ENCODE assay signal across 8 cellular contexts in the genomic region with DNA sequence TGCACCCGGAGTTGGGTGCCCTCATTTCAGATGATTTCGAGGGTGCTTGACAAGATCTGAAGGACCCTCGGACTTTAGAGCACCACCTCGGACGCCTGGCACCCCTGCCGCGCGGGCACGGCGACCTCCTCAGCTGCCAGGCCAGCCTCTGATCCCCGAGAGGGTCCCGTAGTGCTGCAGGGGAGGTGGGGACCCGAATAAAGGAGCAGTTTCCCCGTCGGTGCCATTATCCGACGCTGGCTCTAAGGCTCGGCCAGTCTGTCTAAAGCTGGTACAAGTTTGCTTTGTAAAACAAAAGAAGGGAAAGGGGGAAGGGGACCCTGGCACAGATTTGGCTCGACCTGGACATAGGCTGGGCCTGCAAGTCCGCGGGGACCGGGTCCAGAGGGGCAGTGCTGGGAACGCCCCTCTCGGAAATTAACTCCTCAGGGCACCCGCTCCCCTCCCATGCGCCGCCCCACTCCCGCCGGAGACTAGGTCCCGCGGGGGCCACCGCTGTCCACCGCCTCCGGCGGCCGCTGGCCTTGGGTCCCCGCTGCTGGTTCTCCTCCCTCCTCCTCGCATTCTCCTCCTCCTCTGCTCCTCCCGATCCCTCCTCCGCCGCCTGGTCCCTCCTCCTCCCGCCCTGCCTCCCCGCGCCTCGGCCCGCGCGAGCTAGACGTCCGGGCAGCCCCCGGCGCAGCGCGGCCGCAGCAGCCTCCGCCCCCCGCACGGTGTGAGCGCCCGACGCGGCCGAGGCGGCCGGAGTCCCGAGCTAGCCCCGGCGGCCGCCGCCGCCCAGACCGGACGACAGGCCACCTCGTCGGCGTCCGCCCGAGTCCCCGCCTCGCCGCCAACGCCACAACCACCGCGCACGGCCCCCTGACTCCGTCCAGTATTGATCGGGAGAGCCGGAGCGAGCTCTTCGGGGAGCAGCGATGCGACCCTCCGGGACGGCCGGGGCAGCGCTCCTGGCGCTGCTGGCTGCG. TPM values are rescaled to one million over a fixed set of nuclear protein-coding genes. Genes with fewer than 3 reads are reported as not detected.
DNase-seq lines count a peak whose midpoint lies in the region; ATAC-seq and TF ChIP-seq lines count a peak whose summit lies in the region.

A gene (plus strand): TSS at position 657 of the 968 bp plus-strand sequence. CDS start 261 bp downstream, at position 918.

- H2AK5ac ChIP-seq in neuronal stem cell (ENCODE audit: low read depth, low read length): no peak within 1 kb of the TSS

- H3K14ac ChIP-seq in neuronal stem cell (ENCODE audit: low read length): peak within 1 kb of the TSS; percentile 41

- no peak for TF ChIP-seq POLR2A in HCT116 (IDR thresholded peaks at IDR 0.05; ENCODE audit: borderline replicate concordance, extremely low read depth, insufficient read depth, insufficient read length)

- no peaks in the 10 kb centered on the region for H3K4me1 Mint-ChIP-seq in activated T-helper 1 cell treated with anti-CD3 and anti-CD28 coated beads, Interleukin-12 subunit alpha, Interleukin-12 subunit beta, Interleukin-2, Interleukin-4 antibody, amounts not matched to agents 30 ng/mL and 10 ng/mL and 1 ng/mL, durations not matched to agents 14 hours and 24 hours and 36 hours (ENCODE audit: low read depth)
- H3K4me1 Mint-ChIP-seq in glutamatergic neuron (ENCODE audit: low read depth, unreplicated experiment) (peaks cover 2% of the 10 kb centered on the region), CD14-positive monocyte (no peaks in the 10 kb centered on the region)

- no peak within 1 kb of the TSS for H4K8ac ChIP-seq in neuronal stem cell (ENCODE audit: low read depth, low read length)

- H3K23ac ChIP-seq in neuronal stem cell (ENCODE audit: low read depth, low read length, poor library complexity): no peak within 1 kb of the TSS

- POLR2A ChIA-PET in HCT116 (lab: Charles Lee): interaction anchor here (0.7 kb wide), 1 partner anchor 12 kb away, joined by 3 read pairs; no protein-coding TSS in a partner anchor

- H2BK5ac ChIP-seq in neuronal stem cell (ENCODE audit: low read length): no peak within 1 kb of the TSS

- TF ChIP-seq RAD21 in HCT116 (IDR thresholded peaks at IDR 0.05; ENCODE audit: low read depth): no peak

- H3K9me3 ChIP-seq in HCT116 (ENCODE audit: control insufficient read depth in 1 of 2, insufficient read depth in 1 of 2, low read depth in 1 of 2, low read length in 2 of 2) (no peaks in the 10 kb centered on the region), neuronal stem cell (replicated peaks in 1 of 2; ENCODE audit: control insufficient read depth in 2 of 2, insufficient read depth in 1 of 2, low read depth in 1 of 2, low read length in 2 of 2) (peaks cover 0 to 2% of the 10 kb centered on the region in 2 donors)

- H3K4ac ChIP-seq in neuronal stem cell (ENCODE audit: low read length): no peak within 1 kb of the TSS

- H2AFZ ChIP-seq in HCT116 (ENCODE audit: low read depth, low read length, poor library complexity, severe bottlenecking): no peak within 1 kb of the TSS
- H2AFZ ChIP-seq in neuronal stem cell (ENCODE audit: low read length): peak within 1 kb of the TSS; percentile 97

- H2BK120ac ChIP-seq in neuronal stem cell (ENCODE audit: low read depth, low read length): no peak within 1 kb of the TSS

- H3K4me3 ChIP-seq in AG10803 (ENCODE audit: low read length): peak within 1 kb of the TSS; percentile 74
- H3K4me3 ChIP-seq in HCT116 (replicated peaks in 1 of 2; ENCODE audit: low read depth in 1 of 2, low read length in 2 of 2): peak within 1 kb of the TSS; percentile 58 to 76
- peak within 1 kb of the TSS; percentile 66 to 91 for H3K4me3 ChIP-seq in neuronal stem cell (ENCODE audit: low read length in 2 of 2)

- peaks cover 57% of the 10 kb centered on the region for H3K27me3 Mint-ChIP-seq in activated T-helper 1 cell treated with anti-CD3 and anti-CD28 coated beads, Interleukin-12 subunit alpha, Interleukin-12 subunit beta, Interleukin-2, Interleukin-4 antibody, amounts not matched to agents 30 ng/mL and 10 ng/mL and 1 ng/mL, durations not matched to agents 14 hours and 24 hours and 36 hours (ENCODE audit: insufficient read depth)
- H3K27me3 Mint-ChIP-seq in glutamatergic neuron (ENCODE audit: unreplicated experiment) (peaks cover 15% of the 10 kb centered on the region), CD14-positive monocyte (ENCODE audit: low read depth in 3 of 3) (peaks cover 39 to 60% (median 39%) of the 10 kb centered on the region in 3 donors)

- H3K36me3 Mint-ChIP-seq in activated T-helper 1 cell treated with anti-CD3 and anti-CD28 coated beads, Interleukin-12 subunit alpha, Interleukin-12 subunit beta, Interleukin-2, Interleukin-4 antibody, amounts not matched to agents 30 ng/mL and 10 ng/mL and 1 ng/mL, durations not matched to agents 14 hours and 24 hours and 36 hours (ENCODE audit: low read depth): no peaks in the 10 kb centered on the region
- H3K36me3 Mint-ChIP-seq in glutamatergic neuron (ENCODE audit: unreplicated experiment): peaks cover 6% of the 10 kb centered on the region
- no peaks in the 10 kb centered on the region for H3K36me3 Mint-ChIP-seq in CD14-positive monocyte

- peak; percentile 89 for ATAC-seq in HCT116

- H3K36me3 ChIP-seq in HCT116 (ENCODE audit: control insufficient read depth in 1 of 2, insufficient read depth in 2 of 2, low read length in 2 of 2) (no peaks in the 10 kb centered on the region; a peak in 1 of 4 replicates), neuronal stem cell (replicated peaks in 1 of 2; ENCODE audit: control insufficient read depth in 2 of 2, insufficient read depth in 2 of 2, low read length in 2 of 2) (no peaks in the 10 kb centered on the region)

- TSS peak; percentile 44 for BruUV-seq in HCT116 (replicated peaks; lab: Mats Ljungman, UMichigan)

- H3K27me3 ChIP-seq in HCT116 (ENCODE audit: insufficient read depth, low read length): no peaks in the 10 kb centered on the region
- H3K27me3 ChIP-seq in neuronal stem cell (ENCODE audit: control insufficient read depth in 3 of 3, insufficient read depth in 3 of 3, low read depth in 1 of 3, low read length in 3 of 3): peaks cover 0 to 35% (median 30%) of the 10 kb centered on the region in 3 experiments

- H3K79me1 ChIP-seq in neuronal stem cell (ENCODE audit: low read depth, low read length): no peaks in the 10 kb centered on the region

- intact Hi-C loops in HCT116 (cut with micrococcal nuclease) (loop anchor here (10.0 kb wide), 1 partner anchor 236 kb away; no protein-coding TSS in a partner anchor), CD14-positive monocyte (cut with micrococcal nuclease) (no loop called here)
- intact Hi-C loops in activated T-helper 1 cell treated with anti-CD3 and anti-CD28 coated beads, Interleukin-12 subunit alpha, Interleukin-12 subunit beta, Interleukin-2, Interleukin-4 antibody, amounts not matched to agents 30 ng/mL and 10 ng/mL and 1 ng/mL, durations not matched to agents 14 hours and 24 hours and 36 hours (cut with micrococcal nuclease): no loop called here

- no CpG with 5 or more reads among the region's 98 CpGs for WGBS in neuronal stem cell (ENCODE audit: extremely low coverage in 2 of 2, insufficient read length in 2 of 2, insufficient replicate concordance in 1 of 2), 2 donors

- peak within 1 kb of the TSS; percentile 89 for H3K4me2 ChIP-seq in HCT116 (ENCODE audit: low read length)
- H3K4me2 ChIP-seq in neuronal stem cell (ENCODE audit: insufficient read depth, low read length, poor library complexity, severe bottlenecking): peak within 1 kb of the TSS; percentile 94

- CTCF ChIA-PET in HCT116 (lab: Charles Lee): interaction anchor here (0.8 to 0.9 kb wide), 2 partner anchors 179 to 237 kb away, joined by 3 read pairs; no protein-coding TSS in a partner anchor

- H3K4me1 ChIP-seq in HCT116 (ENCODE audit: control insufficient read depth in 1 of 2, insufficient read depth in 2 of 2, low read length in 2 of 2) (peaks cover 12 to 17% of the 10 kb centered on the region in 2 experiments), neuronal stem cell (ENCODE audit: control insufficient read depth in 2 of 2, insufficient read depth in 1 of 2, low read depth in 1 of 2, low read length in 2 of 2) (no peaks in the 10 kb centered on the region)

- DNase-seq in AG10803 (ENCODE audit: low read depth) (peak; percentile 82), HCT116 (ENCODE audit: low read depth, low spot score) (peak; percentile 40), glutamatergic neuron (peak; percentile 75), neuronal stem cell (ENCODE audit: low spot score) (peak; percentile 61), CD14-positive monocyte (ENCODE audit: low spot score) (no peak), NCI-H446 treated with DMSO at 0.1 percent for 48 hours (lab: John Stamatoyannopoulos, UW) (no peak)
- no peak for DNase-seq in activated T-helper 1 cell treated with anti-CD3 and anti-CD28 coated beads, Interleukin-12 subunit alpha, Interleukin-12 subunit beta, Interleukin-2, Interleukin-4 antibody, amounts not matched to agents 30 ng/mL and 10 ng/mL and 1 ng/mL, durations not matched to agents 14 hours and 24 hours and 36 hours (ENCODE audit: low spot score)
- DNase-seq in stimulated activated CD4-positive, alpha-beta T cell treated with anti-CD3 and anti-CD28 coated beads, Interleukin-4, amount 100 ng/mL, for 1 hour: no peak

- peak within 1 kb of the TSS; percentile 17 for H2BK12ac ChIP-seq in neuronal stem cell (ENCODE audit: low read length)

- peak within 1 kb of the TSS; percentile 37 for H2BK15ac ChIP-seq in neuronal stem cell (ENCODE audit: low read length)

- H3K18ac ChIP-seq in neuronal stem cell (ENCODE audit: low read length): peak within 1 kb of the TSS; percentile 84

- H3K9me2 ChIP-seq in HCT116 (ENCODE audit: insufficient read depth): no peaks in the 10 kb centered on the region

- H3K27ac ChIP-seq in HCT116 (ENCODE audit: low read depth, low read length): peak within 1 kb of the TSS; percentile 88
- no peak within 1 kb of the TSS for H3K27ac ChIP-seq in neuronal stem cell (replicated peaks; ENCODE audit: low read length)

- H4K20me1 ChIP-seq in HCT116 (ENCODE audit: insufficient read depth): 0 out of 2 replicates have a peak, but pooled peaks cover 1% of the 10 kb centered on the region

- peaks cover 44% of the 10 kb centered on the region for H3K79me2 ChIP-seq in HCT116 (ENCODE audit: insufficient read depth, low read length)

- H3K9ac ChIP-seq in HCT116 (ENCODE audit: low read length) (peak within 1 kb of the TSS; percentile 85), neuronal stem cell (ENCODE audit: low read depth, low read length, poor library complexity) (peak within 1 kb of the TSS; percentile 83)

- H3K4me3 Mint-ChIP-seq in activated T-helper 1 cell treated with anti-CD3 and anti-CD28 coated beads, Interleukin-12 subunit alpha, Interleukin-12 subunit beta, Interleukin-2, Interleukin-4 antibody, amounts not matched to agents 30 ng/mL and 10 ng/mL and 1 ng/mL, durations not matched to agents 14 hours and 24 hours and 36 hours: peak within 1 kb of the TSS; percentile 33
- H3K4me3 Mint-ChIP-seq in glutamatergic neuron (ENCODE audit: unreplicated experiment): peak within 1 kb of the TSS; percentile 59
- peak within 1 kb of the TSS in 1 of 2 donors; percentile 65 for H3K4me3 Mint-ChIP-seq in CD14-positive monocyte

- no peak within 1 kb of the TSS for H3K27ac Mint-ChIP-seq in activated T-helper 1 cell treated with anti-CD3 and anti-CD28 coated beads, Interleukin-12 subunit alpha, Interleukin-12 subunit beta, Interleukin-2, Interleukin-4 antibody, amounts not matched to agents 30 ng/mL and 10 ng/mL and 1 ng/mL, durations not matched to agents 14 hours and 24 hours and 36 hours
- H3K27ac Mint-ChIP-seq in glutamatergic neuron (ENCODE audit: unreplicated experiment): no peak within 1 kb of the TSS
- H3K27ac Mint-ChIP-seq in CD14-positive monocyte: no peak within 1 kb of the TSS

- RAD21 ChIA-PET in HCT116 (lab: Charles Lee; ENCODE audit: low non-redundant PET in 1 of 2, low total read pairs in 2 of 2, uncharacterized antibody in 2 of 2, unreplicated experiment in 2 of 2): interaction anchor here (0.8 to 1.0 kb wide), 2 partner anchors 48 to 236 kb away, joined by 3 read pairs; no protein-coding TSS in a partner anchor

- H4K91ac ChIP-seq in neuronal stem cell (ENCODE audit: low read depth, low read length, poor library complexity): no peak within 1 kb of the TSS

- no peak for TF ChIP-seq CTCF in AG10803 (conservative IDR thresholded peaks at IDR 0.05; ENCODE audit: low read length)
- TF ChIP-seq CTCF in HCT116 (IDR thresholded peaks at IDR 0.05 in 2 of 3, conservative IDR thresholded peaks at IDR 0.05 in 1 of 3; ENCODE audit: borderline replicate concordance in 1 of 3, insufficient read depth in 1 of 3, low read depth in 2 of 3, low read length in 2 of 3): no peak
- TF ChIP-seq CTCF in glutamatergic neuron (IDR thresholded peaks at IDR 0.05; ENCODE audit: partially characterized antibody, unreplicated experiment): no peak
- TF ChIP-seq CTCF in CD14-positive monocyte (IDR thresholded peaks at IDR 0.05): no peak

- H3K9me3 Mint-ChIP-seq in activated T-helper 1 cell treated with anti-CD3 and anti-CD28 coated beads, Interleukin-12 subunit alpha, Interleukin-12 subunit beta, Interleukin-2, Interleukin-4 antibody, amounts not matched to agents 30 ng/mL and 10 ng/mL and 1 ng/mL, durations not matched to agents 14 hours and 24 hours and 36 hours: no peaks in the 10 kb centered on the region
- H3K9me3 Mint-ChIP-seq in glutamatergic neuron (ENCODE audit: unreplicated experiment) (peaks cover 3% of the 10 kb centered on the region), CD14-positive monocyte (peaks cover 0 to 32% (median 10%) of the 10 kb centered on the region in 7 donors)

RNA-seq across cellular contexts. Expression of the gene that starts here (rescaled TPM):
- total RNA-seq in HCT116 (2021; ENCODE audit: unreplicated experiment): 71.5 TPM
- 27.5 and 28.7 TPM in 2 replicates for polyA plus RNA-seq in HCT116 (2012)
- total RNA-seq in activated T-helper 1 cell treated with anti-CD3 and anti-CD28 coated beads, Interleukin-12 subunit alpha, Interleukin-12 subunit beta, Interleukin-2, Interleukin-4 antibody, amounts not matched to agents 30 ng/mL and 10 ng/mL and 1 ng/mL, durations not matched to agents 14 hours and 24 hours and 36 hours: 0.10 TPM in 1 of 2 replicates, not detected in the other
- 12.8 TPM for total RNA-seq in glutamatergic neuron (ENCODE audit: unreplicated experiment)
- 3.2 TPM for polyA plus RNA-seq in neuronal stem cell (2013, experiment 1 of 2)
- polyA plus RNA-seq in neuronal stem cell (2013, experiment 2 of 2): 3.1 TPM
- not detected for polyA plus RNA-seq in CD14-positive monocyte

Comparison
In these comparisons a context has a peak if more than half of its experiments do, and no peak if none do; other contexts are left out.
1. RNA of the gene that starts here (total RNA-seq): 71.5 TPM in HCT116 (single experiment) and 12.8 TPM in glutamatergic neuron (single experiment); 0.10 TPM in activated T-helper 1 cell treated with anti-CD3 and anti-CD28 coated beads, Interleukin-12 subunit alpha, Interleukin-12 subunit beta, Interleukin-2, Interleukin-4 antibody, amounts not matched to agents 30 ng/mL and 10 ng/mL and 1 ng/mL, durations not matched to agents 14 hours and 24 hours and 36 hours; every median in the first group is over 10 times any median in the second.
2. DNase-seq: peak in AG10803 (single experiment), HCT116 (single experiment), glutamatergic neuron (single experiment) and neuronal stem cell (single experiment); none in activated T-helper 1 cell treated with anti-CD3 and anti-CD28 coated beads, Interleukin-12 subunit alpha, Interleukin-12 subunit beta, Interleukin-2, Interleukin-4 antibody, amounts not matched to agents 30 ng/mL and 10 ng/mL and 1 ng/mL, durations not matched to agents 14 hours and 24 hours and 36 hours (single experiment), CD14-positive monocyte (single experiment), NCI-H446 treated with DMSO at 0.1 percent for 48 hours (single experiment) and stimulated activated CD4-positive, alpha-beta T cell treated with anti-CD3 and anti-CD28 coated beads, Interleukin-4, amount 100 ng/mL, for 1 hour (single experiment).
3. Peak in every context shown above with its lines, with median percentiles within 50 percentile points of each other: H3K4me3 ChIP-seq.